19 cellular contexts compared by ENCODE assay signal in the genomic region with DNA sequence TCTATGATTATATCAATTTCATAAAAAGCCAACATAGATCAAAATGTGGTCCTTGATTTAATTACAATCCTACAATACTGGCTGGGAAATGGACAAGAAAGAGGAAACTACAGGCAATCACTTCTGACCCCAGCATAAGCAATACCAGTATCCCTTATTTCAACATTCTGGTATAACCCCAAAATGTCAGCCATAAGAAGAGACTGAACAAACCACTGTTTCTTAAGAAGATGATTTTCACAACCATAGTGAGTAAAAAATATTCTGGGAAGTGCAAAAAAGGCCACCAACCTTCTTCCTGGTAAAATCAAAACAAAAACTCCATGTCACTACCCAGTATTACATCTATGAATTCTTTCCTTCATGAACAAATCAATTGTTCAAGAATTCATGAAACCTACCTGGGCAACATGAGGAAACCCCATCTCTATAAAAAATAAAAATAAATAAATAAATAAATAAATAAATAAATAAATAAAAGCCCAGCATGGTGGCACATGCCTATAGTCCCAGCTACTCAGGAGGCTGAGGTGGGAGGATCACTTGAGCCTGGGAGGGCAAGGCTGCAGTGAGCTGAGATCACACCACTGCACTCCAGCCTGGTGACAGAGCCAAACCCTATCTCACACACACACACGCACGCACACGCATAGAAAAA. TPM values are rescaled to one million over a fixed set of nuclear protein-coding genes. Genes with fewer than 3 reads are reported as not detected.
A peak's percentile ranks its signal among the peaks of the same experiment; 100 is the strongest.
DNase-seq lines count a peak whose midpoint lies in the region; ATAC-seq lines count a peak whose summit lies in the region.
"Had no signal": no experiment of that assay in that cellular context is flagged by ENCODE, and none has a peak within 500 bp of the region (broad histone marks: within the 10 kb centered on the region; RNA-seq: fewer than 3 reads in every experiment).

No MANE protein-coding gene starts in this region.

- no peak overlapping the region for H3K27ac ChIP-seq in CD4-positive, CD25-positive, alpha-beta regulatory T cell (ENCODE audit: insufficient read depth, low read length, poor library complexity, severe bottlenecking)
- H3K27ac ChIP-seq: coronary artery, psoas muscle had no signal

- H3K36me3 ChIP-seq in CD4-positive, CD25-positive, alpha-beta regulatory T cell (ENCODE audit: control insufficient read depth, insufficient read depth, low read length), result no peaks in the 10 kb centered on the region
- H3K36me3 ChIP-seq: BE2C, stomach, transverse colon had no signal

- no peaks in the 10 kb centered on the region for H3K27me3 ChIP-seq in CD4-positive, CD25-positive, alpha-beta regulatory T cell (ENCODE audit: control insufficient read depth, insufficient read depth, low read length)
- H3K27me3 ChIP-seq: BE2C, stomach, transverse colon had no signal

- H3K36me3 Mint-ChIP-seq in CD4-positive, CD25-positive, alpha-beta regulatory T cell, result no peaks in the 10 kb centered on the region
- no peaks in the 10 kb centered on the region for H3K36me3 Mint-ChIP-seq in T-helper 17 cell (ENCODE audit: low read depth)
- peaks cover 6% of the 10 kb centered on the region for H3K36me3 Mint-ChIP-seq in natural killer cell treated with Interleukin-12 subunit alpha and Interleukin-12 subunit beta and Interleukin-15 and Interleukin-18, amount 100 ng/mL, for 72 hours

- DNase-seq in SKM-1 treated with dmso at 0.1 percent for 144 hours (lab: John Stamatoyannopoulos, UW; ENCODE audit: unreplicated experiment) (peak; percentile 56), SKM-1 (lab: John Stamatoyannopoulos, UW; ENCODE audit: unreplicated experiment) (no peak), T-helper 17 cell (no peak), glomerular visceral epithelial cell (ENCODE audit: extremely low spot score) (no peak), HT-29 (ENCODE audit: low spot score) (no peak)
- no peak for DNase-seq in CD4-positive, CD25-positive, alpha-beta regulatory T cell
- DNase-seq in natural killer cell treated with Interleukin-12 subunit alpha and Interleukin-12 subunit beta and Interleukin-15 and Interleukin-18, amount 100 ng/mL, for 72 hours (ENCODE audit: low spot score), result no peak
- DNase-seq: activated CD8-positive, alpha-beta memory T cell treated with anti-CD3 and anti-CD28 coated beads for 24 hours; BE2C; NCI-H1436 treated with DMSO at 0.1 percent for 48 hours; NCI-H526; psoas muscle; SHP77 treated with DMSO at 0.1 percent for 48 hours; stomach; transverse colon had no signal

- H3K4me3 Mint-ChIP-seq in CD4-positive, CD25-positive, alpha-beta regulatory T cell, result peak overlapping the region in 2 of 4 donors; percentile 17 to 47
- peak overlapping the region; percentile 21 for H3K4me3 Mint-ChIP-seq in T-helper 17 cell
- peak overlapping the region; percentile 71 for H3K4me3 Mint-ChIP-seq in natural killer cell treated with Interleukin-12 subunit alpha and Interleukin-12 subunit beta and Interleukin-15 and Interleukin-18, amount 100 ng/mL, for 72 hours
- H3K4me3 Mint-ChIP-seq: mesothelial cell of epicardium had no signal

- peaks cover 40 to 66% (median 57%) of the 10 kb centered on the region in 4 donors for H3K4me1 Mint-ChIP-seq in CD4-positive, CD25-positive, alpha-beta regulatory T cell
- H3K4me1 Mint-ChIP-seq in T-helper 17 cell, result peaks cover 42% of the 10 kb centered on the region
- H3K4me1 Mint-ChIP-seq in natural killer cell treated with Interleukin-12 subunit alpha and Interleukin-12 subunit beta and Interleukin-15 and Interleukin-18, amount 100 ng/mL, for 72 hours (ENCODE audit: low read depth in 2 of 2), result peaks cover 37 to 49% of the 10 kb centered on the region in 2 donors

- peaks cover 81% of the 10 kb centered on the region for H3K4me1 ChIP-seq in CD4-positive, CD25-positive, alpha-beta regulatory T cell (ENCODE audit: control insufficient read depth, insufficient read depth, low read length, poor library complexity, severe bottlenecking)
- H3K4me1 ChIP-seq: BE2C had no signal

- no peak for ATAC-seq in CD4-positive, CD25-positive, alpha-beta regulatory T cell (ENCODE audit: low read depth in 2 of 2)
- no peak for ATAC-seq in T-helper 17 cell
- ATAC-seq in natural killer cell treated with Interleukin-12 subunit alpha and Interleukin-12 subunit beta and Interleukin-15 and Interleukin-18, amount 100 ng/mL, for 72 hours, result peak; percentile 32 to 79
- ATAC-seq in HG03097 (IDR thresholded peaks at IDR 0.05; ENCODE audit: low FRiP score, unreplicated experiment), result no peak
- ATAC-seq: HCT116, psoas muscle had no signal

- peak overlapping the region; percentile 21 for H3K4me3 ChIP-seq in CD4-positive, CD25-positive, alpha-beta regulatory T cell (ENCODE audit: low read depth, low read length)
- H3K4me3 ChIP-seq: coronary artery, psoas muscle, stomach, transverse colon had no signal

- H3K9me3 ChIP-seq in CD4-positive, CD25-positive, alpha-beta regulatory T cell (ENCODE audit: control insufficient read depth in 2 of 2, low read length in 2 of 2), result no peaks in the 10 kb centered on the region
- no peaks in the 10 kb centered on the region for H3K9me3 ChIP-seq in T-helper 17 cell (ENCODE audit: control insufficient read depth, low read length, poor library complexity, severe bottlenecking)
- H3K9me3 ChIP-seq: BE2C, psoas muscle, stomach, transverse colon had no signal

- no peaks in the 10 kb centered on the region for H3K27me3 Mint-ChIP-seq in CD4-positive, CD25-positive, alpha-beta regulatory T cell
- H3K27me3 Mint-ChIP-seq in T-helper 17 cell, result no peaks in the 10 kb centered on the region
- no peaks in the 10 kb centered on the region for H3K27me3 Mint-ChIP-seq in natural killer cell treated with Interleukin-12 subunit alpha and Interleukin-12 subunit beta and Interleukin-15 and Interleukin-18, amount 100 ng/mL, for 72 hours

- no peak overlapping the region for H3K27ac Mint-ChIP-seq in CD4-positive, CD25-positive, alpha-beta regulatory T cell
- peak overlapping the region; percentile 74 for H3K27ac Mint-ChIP-seq in T-helper 17 cell
- peak overlapping the region; percentile 84 to 90 for H3K27ac Mint-ChIP-seq in natural killer cell treated with Interleukin-12 subunit alpha and Interleukin-12 subunit beta and Interleukin-15 and Interleukin-18, amount 100 ng/mL, for 72 hours
- H3K27ac Mint-ChIP-seq: mesothelial cell of epicardium had no signal

- H3K9me3 Mint-ChIP-seq in CD4-positive, CD25-positive, alpha-beta regulatory T cell, result no peaks in the 10 kb centered on the region
- peaks cover 3% of the 10 kb centered on the region for H3K9me3 Mint-ChIP-seq in natural killer cell treated with Interleukin-12 subunit alpha and Interleukin-12 subunit beta and Interleukin-15 and Interleukin-18, amount 100 ng/mL, for 72 hours

RNA-seq across cellular contexts. Expression of gene N4BP1, which starts 7.5 kb away (rescaled TPM):
- 125 TPM for total RNA-seq in CD4-positive, CD25-positive, alpha-beta regulatory T cell
- polyA plus RNA-seq in CD4-positive, CD25-positive, alpha-beta regulatory T cell, result 10 to 100 TPM; 28.8 to 44.8 (median 38.9) TPM
- 100 to 1,000 TPM in 1 of 2 donors, 10 to 100 TPM in 1; 76.1 to 108 TPM for total RNA-seq in T-helper 17 cell
- 100 to 1,000 TPM in 1 of 2 donors, 10 to 100 TPM in 1; 66.3 to 138 TPM for total RNA-seq in natural killer cell treated with Interleukin-12 subunit alpha and Interleukin-12 subunit beta and Interleukin-15 and Interleukin-18, amount 100 ng/mL, for 72 hours
- 6.0 and 6.3 TPM in 2 replicates for total RNA-seq in HT-29 (2014; rRNA removed; shearing (Covaris generic))

Comparison
In these comparisons a context has a peak if more than half of its experiments do, and no peak if none do; other contexts are left out.
1. ATAC-seq: peak in natural killer cell treated with Interleukin-12 subunit alpha and Interleukin-12 subunit beta and Interleukin-15 and Interleukin-18, amount 100 ng/mL, for 72 hours (2 of 2); none in CD4-positive, CD25-positive, alpha-beta regulatory T cell (0 of 2), T-helper 17 cell (single experiment) and HG03097 (single experiment).
2. H3K27ac Mint-ChIP-seq: peak in T-helper 17 cell (single experiment) and natural killer cell treated with Interleukin-12 subunit alpha and Interleukin-12 subunit beta and Interleukin-15 and Interleukin-18, amount 100 ng/mL, for 72 hours (2 of 2); none in CD4-positive, CD25-positive, alpha-beta regulatory T cell (0 of 3).